ENCODE assay signal across 23 cellular contexts in the genomic region with DNA sequence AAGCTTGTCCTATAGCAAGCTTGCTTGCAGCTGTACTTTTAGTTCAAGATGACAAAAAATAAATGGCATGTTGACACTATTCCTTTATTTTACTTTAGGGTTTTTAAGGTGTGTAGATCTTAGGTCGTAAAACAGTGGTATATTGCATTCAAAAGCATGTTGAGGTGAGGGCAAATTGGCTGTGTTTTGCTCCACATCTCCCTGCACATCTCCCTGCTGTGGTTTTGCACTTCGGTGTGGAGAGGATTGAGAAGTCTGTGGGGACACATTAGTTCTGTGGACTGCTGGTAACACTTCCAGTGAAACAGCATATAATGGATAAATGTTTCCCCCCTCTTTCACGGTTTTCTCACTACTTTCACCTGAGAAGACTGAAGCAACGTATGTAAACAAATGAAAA.
"Had no signal": no experiment of that assay in that cellular context is flagged by ENCODE, and none has a peak within 500 bp of the region (broad histone marks: within the 10 kb centered on the region; RNA-seq: fewer than 3 reads in every experiment).

No MANE protein-coding gene starts in this region.

- FAIRE-seq: kidney had no signal

- H3K4me1 ChIP-seq: breast epithelium, prostate gland, SJSA1, suprapubic skin, transverse colon, uterus had no signal

- H3K27me3 Mint-ChIP-seq: activated naive CD8-positive, alpha-beta T cell treated with anti-CD3 and anti-CD28 coated beads, Interleukin-2, amount 10 ng/mL, durations not matched to agents 7 days and 5 days; naive thymus-derived CD4-positive, alpha-beta T cell had no signal

- H3K36me3 ChIP-seq: breast epithelium, uterus had no signal

- H3K27ac Mint-ChIP-seq: activated naive CD8-positive, alpha-beta T cell treated with anti-CD3 and anti-CD28 coated beads, Interleukin-2, amount 10 ng/mL, durations not matched to agents 7 days and 5 days had no signal

- H3K4me3 Mint-ChIP-seq: activated naive CD8-positive, alpha-beta T cell treated with anti-CD3 and anti-CD28 coated beads, Interleukin-2, amount 10 ng/mL, durations not matched to agents 7 days and 5 days; naive thymus-derived CD4-positive, alpha-beta T cell had no signal

- DNase-seq: activated CD4-positive, alpha-beta T cell treated with anti-CD3 and anti-CD28 coated beads, Interleukin-2, amount 50 U/mL, for 1 hour; activated CD4-positive, CD25-positive, alpha-beta regulatory T cell; activated effector memory CD4-positive, alpha-beta T cell treated with anti-CD3 and anti-CD28 coated beads, Interleukin-2, amount 50 U/mL, for 16 hours; activated naive CD8-positive, alpha-beta T cell treated with anti-CD3 and anti-CD28 coated beads, Interleukin-2, amount 10 ng/mL, durations not matched to agents 7 days and 5 days; activated T-cell treated with anti-CD3 and anti-CD28 coated beads, Interleukin-2, amount 50 U/mL, for 48 hours; amniotic stem cell; foreskin fibroblast; heart right ventricle; kidney; naive thymus-derived CD4-positive, alpha-beta T cell; ovary; stomach; T-helper 1 cell; T-helper 9 cell; transverse colon; uterus had no signal

- H3K4me3 ChIP-seq: breast epithelium, coronary artery, heart right ventricle, lung, ovary, prostate gland, SJSA1, stomach, suprapubic skin, transverse colon, uterus had no signal

- H3K9me3 ChIP-seq: breast epithelium, heart right ventricle, ovary, prostate gland, SJSA1, stomach, suprapubic skin, transverse colon, uterus had no signal

- H3K27ac ChIP-seq: breast epithelium, coronary artery, heart right ventricle, ovary, prostate gland, SJSA1, stomach, suprapubic skin, transverse colon, uterus had no signal

- H3K27me3 ChIP-seq: breast epithelium, heart right ventricle, ovary, SJSA1, stomach, suprapubic skin, transverse colon, uterus had no signal

- ATAC-seq: heart right ventricle; left lobe of liver; naive thymus-derived CD4-positive, alpha-beta T cell had no signal
